ENCODE assay signal across 8 cellular contexts in genomic region chr17:41800601-41801373, GRCh38.
A peak's percentile ranks its signal among the peaks of the same experiment; 100 is the strongest.
DNase-seq lines count a peak whose midpoint lies in the region; ATAC-seq lines count a peak whose summit lies in the region.

No MANE protein-coding gene starts in this region.

- H3K27ac Mint-ChIP-seq in stimulated activated effector memory CD8-positive, alpha-beta T cell treated with anti-CD3 and anti-CD28 coated beads, Interleukin-12 subunit alpha, Interleukin-12 subunit beta, amount 100 ng/mL, for 72 hours = no peak overlapping the region

- H3K36me3 Mint-ChIP-seq in stimulated activated effector memory CD8-positive, alpha-beta T cell treated with anti-CD3 and anti-CD28 coated beads, Interleukin-12 subunit alpha, Interleukin-12 subunit beta, amount 100 ng/mL, for 72 hours = no peaks in the 10 kb centered on the region

- H3K27me3 ChIP-seq in iPS DF 6.9 (ENCODE audit: control insufficient read depth, insufficient read depth, low read length) = no peaks in the 10 kb centered on the region

- peaks cover 11% of the 10 kb centered on the region for H3K4me1 Mint-ChIP-seq in stimulated activated effector memory CD8-positive, alpha-beta T cell treated with anti-CD3 and anti-CD28 coated beads, Interleukin-12 subunit alpha, Interleukin-12 subunit beta, amount 100 ng/mL, for 72 hours

- no peak overlapping the region for H3K4me3 ChIP-seq in iPS DF 6.9 (ENCODE audit: low read length)

- H3K27ac ChIP-seq in iPS DF 6.9 (ENCODE audit: low read length) = no peak overlapping the region

- no peaks in the 10 kb centered on the region for H3K9me3 Mint-ChIP-seq in stimulated activated effector memory CD8-positive, alpha-beta T cell treated with anti-CD3 and anti-CD28 coated beads, Interleukin-12 subunit alpha, Interleukin-12 subunit beta, amount 100 ng/mL, for 72 hours

- peak; percentile 44 for ATAC-seq in stimulated activated effector memory CD8-positive, alpha-beta T cell treated with anti-CD3 and anti-CD28 coated beads, Interleukin-12 subunit alpha, Interleukin-12 subunit beta, amount 100 ng/mL, for 72 hours
- no peak for ATAC-seq in HG03439 (IDR thresholded peaks at IDR 0.05; ENCODE audit: unreplicated experiment)

- H3K36me3 ChIP-seq in iPS DF 6.9 (ENCODE audit: control insufficient read depth, insufficient read depth, low read length) = no peaks in the 10 kb centered on the region

- H3K4me3 Mint-ChIP-seq in stimulated activated effector memory CD8-positive, alpha-beta T cell treated with anti-CD3 and anti-CD28 coated beads, Interleukin-12 subunit alpha, Interleukin-12 subunit beta, amount 100 ng/mL, for 72 hours = peak overlapping the region; percentile 9

- no peaks in the 10 kb centered on the region for H3K9me3 ChIP-seq in iPS DF 6.9 (ENCODE audit: control insufficient read depth, insufficient read depth, low read length)

- WGBS in iPS DF 6.9 (ENCODE audit: insufficient coverage, insufficient read length) = no CpG with 5 or more reads among the region's 18 CpGs

- peaks cover 4% of the 10 kb centered on the region for H3K4me1 ChIP-seq in iPS DF 6.9 (ENCODE audit: control insufficient read depth, insufficient read depth, low read length)

- DNase-seq in HPDE6-E6E7 (ENCODE audit: extremely low spot score) (peak; percentile 93), SW480 (ENCODE audit: low spot score) (peak; percentile 99), iPS DF 6.9 (ENCODE audit: low read depth, low spot score) (peak; percentile 83), SIG-M5 (lab: John Stamatoyannopoulos, UW) (no peak), medulla oblongata (ENCODE audit: extremely low spot score) (no peak)
- no peak for DNase-seq in stimulated activated effector memory CD8-positive, alpha-beta T cell treated with anti-CD3 and anti-CD28 coated beads, Interleukin-12 subunit alpha, Interleukin-12 subunit beta, amount 100 ng/mL, for 72 hours (ENCODE audit: low spot score in 2 of 2)
- DNase-seq in stimulated activated CD4-positive, alpha-beta T cell treated with anti-CD3 and anti-CD28 coated beads, Interleukin-2, amount 100 ng/mL, for 48 hours = no peak

Comparison
In these comparisons a context has a peak if more than half of its experiments do, and no peak if none do; other contexts are left out.
1. DNase-seq: peak in HPDE6-E6E7 (single experiment), SW480 (single experiment) and iPS DF 6.9 (single experiment); none in stimulated activated effector memory CD8-positive, alpha-beta T cell treated with anti-CD3 and anti-CD28 coated beads, Interleukin-12 subunit alpha, Interleukin-12 subunit beta, amount 100 ng/mL, for 72 hours (0 of 2), SIG-M5 (single experiment), stimulated activated CD4-positive, alpha-beta T cell treated with anti-CD3 and anti-CD28 coated beads, Interleukin-2, amount 100 ng/mL, for 48 hours (0 of 2) and medulla oblongata (single experiment).